Comparison of ENCODE assay signal across 23 cellular contexts in genomic region chr5:103943243-103943642, GRCh38.
"Had no signal": no experiment of that assay in that cellular context is flagged by ENCODE, and none has a peak within 500 bp of the region (broad histone marks: within the 10 kb centered on the region; RNA-seq: fewer than 3 reads in every experiment).

No MANE protein-coding gene starts in this region.

- H3K4me3 ChIP-seq: esophagus muscularis mucosa, gastrocnemius medialis, left ventricle myocardium inferior, lower lobe of right lung, psoas muscle, right lobe of liver, spleen, testis, tibial nerve, upper lobe of right lung, vagina had no signal

- DNase-seq: effector memory CD8-positive, alpha-beta T cell; gastrocnemius medialis; glutamatergic neuron; left ventricle myocardium inferior; lower lobe of right lung; natural killer cell; psoas muscle; retina; right lobe of liver; spleen; stimulated activated CD4-positive, alpha-beta T cell treated with anti-CD3 and anti-CD28 coated beads, Interleukin-15, amount 100 ng/mL, for 24 hours; stimulated activated CD4-positive, alpha-beta T cell treated with anti-CD3 and anti-CD28 coated beads, Interleukin-1b, Interleukin-23, amount 100 ng/mL, for 48 hours; stimulated activated CD4-positive, alpha-beta T cell treated with anti-CD3 and anti-CD28 coated beads, Interleukin-4, amount 100 ng/mL, for 24 hours; testis; upper lobe of right lung had no signal

- H3K27ac Mint-ChIP-seq: dendritic cell treated with granulocyte-macrophage colony-stimulating factor and Interleukin-4, amounts not matched to agents 40 ng/mL and 50 ng/mL, for 4 days; effector memory CD8-positive, alpha-beta T cell; memory B cell; mesothelial cell of epicardium; natural killer cell; stimulated activated memory B cell treated with anti-CD40 and anti-IgM and Interleukin-4, amounts not matched to agents 10 μg/mL and 1 μg/mL and 100 μg/mL, for 72 hours; stimulated activated naive CD8-positive, alpha-beta T cell treated with anti-CD3 and anti-CD28 coated beads, Interleukin-15, Interleukin-2, amounts not matched to agents 100 ng/mL and 50 ng/mL, for 24 hours had no signal

- H3K9me3 Mint-ChIP-seq: dendritic cell treated with granulocyte-macrophage colony-stimulating factor and Interleukin-4, amounts not matched to agents 40 ng/mL and 50 ng/mL, for 4 days; memory B cell; mesothelial cell of epicardium; stimulated activated memory B cell treated with anti-CD40 and anti-IgM and Interleukin-4, amounts not matched to agents 10 μg/mL and 1 μg/mL and 100 μg/mL, for 72 hours; stimulated activated naive CD8-positive, alpha-beta T cell treated with anti-CD3 and anti-CD28 coated beads, Interleukin-15, Interleukin-2, amounts not matched to agents 100 ng/mL and 50 ng/mL, for 24 hours had no signal

- H3K9me3 ChIP-seq: esophagus muscularis mucosa, gastrocnemius medialis, left ventricle myocardium inferior, lower lobe of right lung, psoas muscle, right lobe of liver, spleen, testis, tibial nerve, upper lobe of right lung, vagina had no signal

- H3K36me3 Mint-ChIP-seq: memory B cell; mesothelial cell of epicardium; natural killer cell; stimulated activated memory B cell treated with anti-CD40 and anti-IgM and Interleukin-4, amounts not matched to agents 10 μg/mL and 1 μg/mL and 100 μg/mL, for 72 hours had no signal

- H3K36me3 ChIP-seq: esophagus muscularis mucosa, gastrocnemius medialis, left ventricle myocardium inferior, lower lobe of right lung, right lobe of liver, spleen, tibial nerve, upper lobe of right lung, vagina had no signal

- H3K27me3 Mint-ChIP-seq: dendritic cell treated with granulocyte-macrophage colony-stimulating factor and Interleukin-4, amounts not matched to agents 40 ng/mL and 50 ng/mL, for 4 days; effector memory CD8-positive, alpha-beta T cell; memory B cell; stimulated activated memory B cell treated with anti-CD40 and anti-IgM and Interleukin-4, amounts not matched to agents 10 μg/mL and 1 μg/mL and 100 μg/mL, for 72 hours; stimulated activated naive CD8-positive, alpha-beta T cell treated with anti-CD3 and anti-CD28 coated beads, Interleukin-15, Interleukin-2, amounts not matched to agents 100 ng/mL and 50 ng/mL, for 24 hours had no signal

- ATAC-seq: effector memory CD8-positive, alpha-beta T cell; gastrocnemius medialis; lower lobe of right lung; natural killer cell; psoas muscle; right lobe of liver; stimulated activated memory B cell treated with anti-CD40 and anti-IgM and Interleukin-4, amounts not matched to agents 10 μg/mL and 1 μg/mL and 100 μg/mL, for 72 hours; upper lobe of right lung had no signal

- H3K4me1 ChIP-seq: esophagus muscularis mucosa, gastrocnemius medialis, left ventricle myocardium inferior, lower lobe of right lung, psoas muscle, right lobe of liver, spleen, testis, tibial nerve, upper lobe of right lung, vagina had no signal

- H3K4me3 Mint-ChIP-seq: dendritic cell treated with granulocyte-macrophage colony-stimulating factor and Interleukin-4, amounts not matched to agents 40 ng/mL and 50 ng/mL, for 4 days; effector memory CD8-positive, alpha-beta T cell; memory B cell; mesothelial cell of epicardium; natural killer cell; stimulated activated memory B cell treated with anti-CD40 and anti-IgM and Interleukin-4, amounts not matched to agents 10 μg/mL and 1 μg/mL and 100 μg/mL, for 72 hours; stimulated activated naive CD8-positive, alpha-beta T cell treated with anti-CD3 and anti-CD28 coated beads, Interleukin-15, Interleukin-2, amounts not matched to agents 100 ng/mL and 50 ng/mL, for 24 hours had no signal

- H3K4me1 Mint-ChIP-seq: memory B cell; natural killer cell; stimulated activated memory B cell treated with anti-CD40 and anti-IgM and Interleukin-4, amounts not matched to agents 10 μg/mL and 1 μg/mL and 100 μg/mL, for 72 hours had no signal

- H3K27me3 ChIP-seq: esophagus muscularis mucosa, gastrocnemius medialis, right lobe of liver, spleen, testis, tibial nerve, upper lobe of right lung, vagina had no signal
